ENCODE assay signal across 12 cellular contexts in genomic region chrX:119763175-119763574, GRCh38. TPM values are rescaled to one million over a fixed set of nuclear protein-coding genes. Genes with fewer than 3 reads are reported as not detected.
DNase-seq lines count a peak whose midpoint lies in the region; ATAC-seq, FAIRE-seq and TF ChIP-seq lines count a peak whose summit lies in the region.
"Had no signal": no experiment of that assay in that cellular context is flagged by ENCODE, and none has a peak within 500 bp of the region (broad histone marks: within the 10 kb centered on the region; RNA-seq: fewer than 3 reads in every experiment).

No MANE protein-coding gene starts in this region.

- peak; percentile 98 for FAIRE-seq in astrocyte (lab: Jason Lieb, UNC)

- H3K36me3 Mint-ChIP-seq in astrocyte (ENCODE audit: low read depth, unreplicated experiment) (no peaks in the 10 kb centered on the region), memory B cell (no peaks in the 10 kb centered on the region), natural killer cell (no peaks in the 10 kb centered on the region)

- H3K36me3 ChIP-seq in BJ (ENCODE audit: control insufficient read depth, insufficient read depth, low read length) (no peaks in the 10 kb centered on the region), astrocyte (ENCODE audit: insufficient read depth, low read length) (no peaks in the 10 kb centered on the region), heart right ventricle (no peaks in the 10 kb centered on the region)
- H3K36me3 ChIP-seq: right atrium auricular region had no signal

- H3K4me1 Mint-ChIP-seq in astrocyte (ENCODE audit: low read depth, unreplicated experiment) (peaks cover 13% of the 10 kb centered on the region), memory B cell (peaks cover 21% of the 10 kb centered on the region), natural killer cell (peaks cover 0 to 5% of the 10 kb centered on the region in 2 donors)
- H3K4me1 Mint-ChIP-seq: activated T-helper 17 cell treated with anti-CD3 and anti-CD28 coated beads, Interleukin-2, amount 50 U/mL, for 72 hours had no signal

- H2AFZ ChIP-seq in astrocyte (ENCODE audit: low read depth, low read length) = no peak overlapping the region

- CTCF ChIA-PET in BJ (lab: Yijun Ruan, JAX) = interaction anchor here (0.7 to 1.0 kb wide), 2 partner anchors 18 to 247 kb away, joined by 3 read pairs; no protein-coding TSS in a partner anchor

- H3K9me3 Mint-ChIP-seq in astrocyte (ENCODE audit: unreplicated experiment) (no peaks in the 10 kb centered on the region), memory B cell (no peaks in the 10 kb centered on the region), natural killer cell (no peaks in the 10 kb centered on the region)
- H3K9me3 Mint-ChIP-seq: activated T-helper 17 cell treated with anti-CD3 and anti-CD28 coated beads, Interleukin-2, amount 50 U/mL, for 72 hours had no signal

- H3K4me1 ChIP-seq in astrocyte (ENCODE audit: insufficient read depth, low read length) (peaks cover 11% of the 10 kb centered on the region), heart right ventricle (peaks cover 0 to 10% (median 0%) of the 10 kb centered on the region in 9 donors)

- H3K27me3 ChIP-seq in BJ (ENCODE audit: control insufficient read depth, insufficient read depth, low read length) (no peaks in the 10 kb centered on the region), HL-60 (ENCODE audit: insufficient read depth, poor library complexity, severe bottlenecking) (no peaks in the 10 kb centered on the region), astrocyte (ENCODE audit: insufficient read depth, low read length) (no peaks in the 10 kb centered on the region), heart right ventricle (peaks cover 0 to 18% (median 6%) of the 10 kb centered on the region in 7 donors)

- H3K27me3 Mint-ChIP-seq in astrocyte (ENCODE audit: low read depth, unreplicated experiment) = peaks cover 6% of the 10 kb centered on the region
- H3K27me3 Mint-ChIP-seq in memory B cell = no peaks in the 10 kb centered on the region
- no peaks in the 10 kb centered on the region for H3K27me3 Mint-ChIP-seq in natural killer cell (ENCODE audit: low read depth in 2 of 2)
- H3K27me3 Mint-ChIP-seq: activated T-helper 17 cell treated with anti-CD3 and anti-CD28 coated beads, Interleukin-2, amount 50 U/mL, for 72 hours had no signal

- TF ChIP-seq CTCF in BJ (IDR thresholded peaks at IDR 0.05; ENCODE audit: insufficient read depth, low read depth, low read length) (no peak), HL-60 (IDR thresholded peaks at IDR 0.05; ENCODE audit: insufficient read depth, low read length) (no peak), astrocyte (IDR thresholded peaks at IDR 0.05; ENCODE audit: insufficient read depth, low read depth, low read length) (no peak), heart right ventricle (IDR thresholded peaks at IDR 0.05) (no peak), natural killer cell (IDR thresholded peaks at IDR 0.05) (no peak)

- H4K20me1 ChIP-seq in astrocyte (ENCODE audit: insufficient read depth, low read length) = no peaks in the 10 kb centered on the region

- H3K9ac ChIP-seq in astrocyte (ENCODE audit: low read length) = peak overlapping the region; percentile 40

- intact Hi-C loops in heart right ventricle (cut with DNase I) = no loop called here
- intact Hi-C loops in natural killer cell (cut with micrococcal nuclease) = no loop called here

- peak overlapping the region; percentile 11; the same call in 1 of the 2 replicates for H3K27ac ChIP-seq in HL-60 (replicated peaks)
- H3K27ac ChIP-seq in astrocyte (ENCODE audit: low read depth, low read length) = no peak overlapping the region
- no peak overlapping the region for H3K27ac ChIP-seq in heart right ventricle
- H3K27ac ChIP-seq: right atrium auricular region had no signal

- no peak overlapping the region for H3K4me3 ChIP-seq in BJ (ENCODE audit: low read depth, low read length)
- no peak overlapping the region for H3K4me3 ChIP-seq in HL-60 (replicated peaks; ENCODE audit: insufficient read depth, low read length)
- no peak overlapping the region for H3K4me3 ChIP-seq in astrocyte (ENCODE audit: insufficient read depth, low read depth, low read length)
- no peak overlapping the region for H3K4me3 ChIP-seq in heart right ventricle
- H3K4me3 ChIP-seq: right atrium auricular region had no signal

- peak overlapping the region; percentile 64 for H3K4me2 ChIP-seq in astrocyte (ENCODE audit: low read length)

- H3K27ac Mint-ChIP-seq in astrocyte (ENCODE audit: unreplicated experiment) (peak overlapping the region; percentile 97), memory B cell (peak overlapping the region; percentile 67), natural killer cell (no peak overlapping the region)
- H3K27ac Mint-ChIP-seq: activated T-helper 17 cell treated with anti-CD3 and anti-CD28 coated beads, Interleukin-2, amount 50 U/mL, for 72 hours had no signal

- H3K4me3 Mint-ChIP-seq in astrocyte (ENCODE audit: unreplicated experiment) (peak overlapping the region; percentile 60), memory B cell (no peak overlapping the region), natural killer cell (no peak overlapping the region)
- H3K4me3 Mint-ChIP-seq: activated T-helper 17 cell treated with anti-CD3 and anti-CD28 coated beads, Interleukin-2, amount 50 U/mL, for 72 hours had no signal

- no peak for ATAC-seq in memory B cell (ENCODE audit: low read depth)
- no peak for ATAC-seq in HG03432 (IDR thresholded peaks at IDR 0.05; ENCODE audit: unreplicated experiment)
- no peak for ATAC-seq in heart right ventricle
- no peak for ATAC-seq in natural killer cell
- ATAC-seq in HG03196 (IDR thresholded peaks at IDR 0.05; ENCODE audit: unreplicated experiment) = no peak
- ATAC-seq: activated T-helper 17 cell treated with anti-CD3 and anti-CD28 coated beads, Interleukin-2, amount 50 U/mL, for 72 hours had no signal

- WGBS in heart right ventricle, 2 donors = 57 to 60% methylated on average over 7 of the region's 7 CpGs

- POLR2A ChIA-PET in BJ (lab: Charles Lee) = interaction anchor here (0.6 kb wide), 1 partner anchor 28 kb away, joined by 4 read pairs; the partner anchor contains the start of gene RPL39

- no peaks in the 10 kb centered on the region for H3K79me2 ChIP-seq in astrocyte (ENCODE audit: insufficient read depth, low read length)

- DNase-seq in BJ (ENCODE audit: low read depth) (peak; percentile 62), HL-60 (ENCODE audit: low read depth in 1 of 2, low spot score in 1 of 2) (no peak), astrocyte (ENCODE audit: low read depth) (peak; percentile 86), memory B cell (ENCODE audit: low spot score in 2 of 2) (no peak), heart right ventricle (no peak), natural killer cell (no peak)
- DNase-seq: NCI-H526 had no signal

- no peaks in the 10 kb centered on the region for H3K9me3 ChIP-seq in astrocyte (ENCODE audit: insufficient read depth, low read depth, low read length)
- H3K9me3 ChIP-seq in heart right ventricle = no peaks in the 10 kb centered on the region
- H3K9me3 ChIP-seq: right atrium auricular region had no signal

RNA-seq across cellular contexts. Expression of gene SOWAHD, which starts 4.8 kb away (rescaled TPM):
- 0.39 and 0.60 TPM in 2 replicates for polyA plus RNA-seq in BJ (2011; rRNA removed)
- 0.26 TPM in 1 of 2 replicates, not detected in the other for polyA minus RNA-seq in BJ (2011; rRNA and poly(A)+ RNA removed)
- total RNA-seq in astrocyte = 0.54 TPM in 1 of 2 replicates, not detected in the other
- total RNA-seq in heart right ventricle = 1 to 10 TPM in 1 of 10 donors, under 1 TPM in 3, not detected in 6; 0.35 to 1.7 (median 0.36) TPM
- polyA plus RNA-seq in heart right ventricle = under 1 TPM in 1 of 2 donors, not detected in 1; 0.12 TPM
- total RNA-seq in natural killer cell = under 1 TPM in 1 of 3 donors, not detected in 2; 0.23 TPM
- total RNA-seq: dermis microvascular lymphatic vessel endothelial cell, right atrium auricular region had no signal

RNA-seq across cellular contexts. Expression of gene RPL39, which starts 28.3 kb away (rescaled TPM):
- 935 and 2,139 TPM in 2 replicates for polyA plus RNA-seq in BJ (2011; rRNA removed)
- polyA minus RNA-seq in BJ (2011; rRNA and poly(A)+ RNA removed) = 94.1 and 101 TPM in 2 replicates
- 1,404 and 1,492 TPM in 2 replicates for total RNA-seq in astrocyte
- 1,000 to 10,000 TPM; 1,035 to 1,338 (median 1,072) TPM for total RNA-seq in heart right ventricle
- polyA plus RNA-seq in heart right ventricle = 1,000 to 10,000 TPM; 1,899 to 6,428 TPM
- total RNA-seq in natural killer cell = 1,000 to 10,000 TPM; 1,040 to 1,487 (median 1,381) TPM

Comparison
In these comparisons a context has a peak if more than half of its experiments do, and no peak if none do; other contexts are left out.
1. DNase-seq: peak in BJ (single experiment) and astrocyte (single experiment); none in HL-60 (0 of 2), memory B cell (0 of 2), heart right ventricle (0 of 2) and natural killer cell (single experiment).
2. H3K27ac Mint-ChIP-seq: peak in astrocyte (single experiment) and memory B cell (single experiment); none in natural killer cell (0 of 2).